Comparison of ENCODE assay signal across 21 cellular contexts in genomic region chr11:26025680-26026079, GRCh38.
"Had no signal": no experiment of that assay in that cellular context is flagged by ENCODE, and none has a peak within 500 bp of the region (broad histone marks: within the 10 kb centered on the region; RNA-seq: fewer than 3 reads in every experiment).

No MANE protein-coding gene starts in this region.

- DNase-seq: activated CD4-positive, alpha-beta T cell treated with anti-CD3 and anti-CD28 coated beads, Interleukin-2, amount 50 U/mL, for 1 hour; activated CD4-positive, CD25-positive, alpha-beta regulatory T cell treated with anti-CD3 and anti-CD28 coated beads, Interleukin-2, amount 50 U/mL, for 72 hours; activated CD8-positive, alpha-beta memory T cell treated with anti-CD3 and anti-CD28 coated beads, Interleukin-2, amount 50 U/mL, for 4 hours; activated effector memory CD4-positive, alpha-beta T cell treated with Interleukin-2 at 50 U/mL for 16 hours; activated naive CD4-positive, alpha-beta T cell treated with anti-CD3 and anti-CD28 coated beads, Interleukin-2, amount 10 ng/mL, durations not matched to agents 7 days and 5 days; activated T-cell treated with anti-CD3 and anti-CD28 coated beads, Interleukin-2, amount 50 U/mL, for 4 hours; effector memory CD8-positive, alpha-beta T cell; heart right ventricle; immature natural killer cell; mesenchymal stem cell; mucosa of descending colon; naive B cell; pancreas; stimulated activated CD8-positive, alpha-beta memory T cell treated with anti-CD3 and anti-CD28 coated beads, Interleukin-4, amount 100 ng/mL, for 48 hours; stimulated activated naive CD4-positive, alpha-beta T cell; SW 1271; T-helper 2 cell had no signal

- ATAC-seq: activated T-cell treated with anti-CD3 and anti-CD28 coated beads, Interleukin-2, amount 50 U/mL, for 4 hours; effector memory CD8-positive, alpha-beta T cell; heart right ventricle; mucosa of descending colon; pancreas; sciatic nerve had no signal

- H3K9me3 ChIP-seq: ascending aorta, heart right ventricle, mucosa of descending colon, pancreas had no signal

- H3K4me3 Mint-ChIP-seq: activated naive CD4-positive, alpha-beta T cell treated with anti-CD3 and anti-CD28 coated beads, Interleukin-2, amount 10 ng/mL, durations not matched to agents 7 days and 5 days; activated T-cell treated with anti-CD3 and anti-CD28 coated beads, Interleukin-2, amount 50 U/mL, for 4 hours; effector memory CD8-positive, alpha-beta T cell; immature natural killer cell; naive B cell had no signal

- H3K4me1 Mint-ChIP-seq: activated naive CD4-positive, alpha-beta T cell treated with anti-CD3 and anti-CD28 coated beads, Interleukin-2, amount 10 ng/mL, durations not matched to agents 7 days and 5 days; immature natural killer cell had no signal

- H3K36me3 Mint-ChIP-seq: activated naive CD4-positive, alpha-beta T cell treated with anti-CD3 and anti-CD28 coated beads, Interleukin-2, amount 10 ng/mL, durations not matched to agents 7 days and 5 days; immature natural killer cell; naive B cell had no signal

- H3K27ac ChIP-seq: ascending aorta, cardiac muscle cell, heart right ventricle, pancreas, VCaP had no signal

- H3K36me3 ChIP-seq: ascending aorta, cardiac muscle cell, heart right ventricle, pancreas had no signal

- H3K27me3 Mint-ChIP-seq: activated naive CD4-positive, alpha-beta T cell treated with anti-CD3 and anti-CD28 coated beads, Interleukin-2, amount 10 ng/mL, durations not matched to agents 7 days and 5 days; effector memory CD8-positive, alpha-beta T cell; naive B cell had no signal

- H3K4me1 ChIP-seq: ascending aorta, heart right ventricle had no signal

- H3K4me3 ChIP-seq: ascending aorta, cardiac muscle cell, heart right ventricle, mucosa of descending colon, pancreas had no signal

- H3K9me3 Mint-ChIP-seq: activated T-cell treated with anti-CD3 and anti-CD28 coated beads, Interleukin-2, amount 50 U/mL, for 4 hours had no signal

- H3K27me3 ChIP-seq: ascending aorta, heart right ventricle, pancreas had no signal

- H3K27ac Mint-ChIP-seq: activated naive CD4-positive, alpha-beta T cell treated with anti-CD3 and anti-CD28 coated beads, Interleukin-2, amount 10 ng/mL, durations not matched to agents 7 days and 5 days; effector memory CD8-positive, alpha-beta T cell had no signal
